Comparison of ENCODE assay signal across 12 cellular contexts in genomic region chr13:101523732-101524131, GRCh38.
DNase-seq lines count a peak whose midpoint lies in the region; ATAC-seq, FAIRE-seq and TF ChIP-seq lines count a peak whose summit lies in the region.
"Had no signal": no experiment of that assay in that cellular context is flagged by ENCODE, and none has a peak within 500 bp of the region (broad histone marks: within the 10 kb centered on the region; RNA-seq: fewer than 3 reads in every experiment).

No MANE protein-coding gene starts in this region.

- ATAC-seq in Right ventricle myocardium superior (ENCODE audit: poor library complexity): peak; percentile 78
- no peak for ATAC-seq in HG03432 (IDR thresholded peaks at IDR 0.05; ENCODE audit: unreplicated experiment)
- ATAC-seq in HG02798 (IDR thresholded peaks at IDR 0.05; ENCODE audit: poor library complexity, unreplicated experiment): no peak

- H3K27me3 ChIP-seq in bronchial epithelial cell (ENCODE audit: control insufficient read depth, insufficient read depth, low read length): no peaks in the 10 kb centered on the region

- no peak for DNase-seq in Right ventricle myocardium superior
- no peak for DNase-seq in cardiac septum (ENCODE audit: low spot score)
- peak; percentile 69 for DNase-seq in bronchial epithelial cell (ENCODE audit: low read depth)
- peak; percentile 28 for DNase-seq in inferior parietal cortex (ENCODE audit: extremely low spot score)
- no peak for DNase-seq in NCI-H2196 (lab: John Stamatoyannopoulos, UW; ENCODE audit: unreplicated experiment)
- DNase-seq in SKM-1 treated with dmso at 0.1 percent for 144 hours (lab: John Stamatoyannopoulos, UW; ENCODE audit: unreplicated experiment): no peak
- DNase-seq: activated T-cell treated with anti-CD3 and anti-CD28 coated beads for 4 hours; central memory CD4-positive, alpha-beta T cell; NCI-H526 treated with DMSO at 0.1 percent for 48 hours; T-helper 9 cell had no signal

- intact Hi-C loops in Right ventricle myocardium superior (cut with DNase I) (no loop called here), cardiac septum (cut with DNase I) (loop anchor here (10.0 kb wide), 1 partner anchor 101 kb away; no protein-coding TSS in a partner anchor)

- no peaks in the 10 kb centered on the region for H3K36me3 ChIP-seq in bronchial epithelial cell (ENCODE audit: control insufficient read depth, insufficient read depth, low read length)

- no peak for TF ChIP-seq CTCF in bronchial epithelial cell (IDR thresholded peaks at IDR 0.05; ENCODE audit: insufficient read depth, low read length, severe bottlenecking)

- no peak overlapping the region for H3K4me3 ChIP-seq in bronchial epithelial cell (ENCODE audit: low read depth, low read length)

- FAIRE-seq in bronchial epithelial cell (lab: Jason Lieb, UNC): no peak

Comparison
In these comparisons a context has a peak if more than half of its experiments do, and no peak if none do; other contexts are left out.
1. DNase-seq: peak in bronchial epithelial cell (single experiment) and inferior parietal cortex (single experiment); none in Right ventricle myocardium superior (single experiment), cardiac septum (single experiment), NCI-H2196 (single experiment) and SKM-1 treated with dmso at 0.1 percent for 144 hours (single experiment).